In the genomic region with DNA sequence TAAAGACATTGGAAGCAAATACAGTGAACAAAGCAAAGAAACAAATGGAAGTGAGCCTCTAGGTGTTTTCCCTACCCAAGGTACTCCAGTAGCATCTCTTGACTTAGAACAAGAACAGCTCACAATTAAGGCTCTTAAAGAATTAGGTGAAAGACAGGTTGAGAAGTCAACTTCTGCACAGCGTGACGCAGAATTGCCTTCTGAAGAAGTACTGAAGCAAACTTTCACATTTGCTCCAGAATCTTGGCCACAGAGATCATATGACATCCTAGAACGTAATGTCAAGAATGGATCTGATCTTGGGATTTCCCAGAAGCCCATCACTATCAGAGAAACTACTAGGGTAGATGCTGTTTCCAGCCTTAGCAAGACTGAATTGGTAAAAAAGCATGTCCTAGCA, we compare ENCODE assay signal across 26 cellular contexts.
"Had no signal": no experiment of that assay in that cellular context is flagged by ENCODE, and none has a peak within 500 bp of the region (broad histone marks: within the 10 kb centered on the region; RNA-seq: fewer than 3 reads in every experiment).

No MANE protein-coding gene starts in this region.

- H3K9me3 ChIP-seq: left ventricle myocardium inferior, ovary, right atrium auricular region, right lobe of liver, testis, thyroid gland, transverse colon, upper lobe of right lung had no signal

- H3K4me1 ChIP-seq: left ventricle myocardium inferior, right atrium auricular region, right lobe of liver, testis, transverse colon, upper lobe of right lung had no signal

- H3K27me3 ChIP-seq: ovary, right atrium auricular region, right lobe of liver, testis, thyroid gland, transverse colon, upper lobe of right lung had no signal

- H3K4me2 ChIP-seq: smooth muscle cell had no signal

- H3K36me3 Mint-ChIP-seq: stimulated activated memory B cell treated with anti-CD40 and anti-IgM and Interleukin-4, amounts not matched to agents 10 μg/mL and 1 μg/mL and 100 μg/mL, for 72 hours had no signal

- H3K27ac Mint-ChIP-seq: memory B cell; naive thymus-derived CD8-positive, alpha-beta T cell; nephron; progenitor cell of endocrine pancreas; stimulated activated memory B cell treated with anti-CD40 and anti-IgM and Interleukin-4, amounts not matched to agents 10 μg/mL and 1 μg/mL and 100 μg/mL, for 72 hours had no signal

- FAIRE-seq: urothelium cell line had no signal

- H3K4me3 ChIP-seq: left ventricle myocardium inferior, lung, ovary, right atrium auricular region, right lobe of liver, smooth muscle cell, testis, thyroid gland, transverse colon, upper lobe of right lung had no signal

- H3K36me3 ChIP-seq: left ventricle myocardium inferior, ovary, right atrium auricular region, right lobe of liver, thyroid gland, transverse colon, upper lobe of right lung had no signal

- ATAC-seq: naive thymus-derived CD8-positive, alpha-beta T cell; right lobe of liver; stimulated activated memory B cell treated with anti-CD40 and anti-IgM and Interleukin-4, amounts not matched to agents 10 μg/mL and 1 μg/mL and 100 μg/mL, for 72 hours; stimulated activated naive CD8-positive, alpha-beta T cell treated with anti-CD3 and anti-CD28 coated beads, Interleukin-15, amount 100 ng/mL, for 72 hours; upper lobe of right lung had no signal

- H3K4me1 Mint-ChIP-seq: memory B cell; nephron; neural crest cell; stimulated activated memory B cell treated with anti-CD40 and anti-IgM and Interleukin-4, amounts not matched to agents 10 μg/mL and 1 μg/mL and 100 μg/mL, for 72 hours; stimulated activated naive CD8-positive, alpha-beta T cell treated with anti-CD3 and anti-CD28 coated beads, Interleukin-15, amount 100 ng/mL, for 72 hours had no signal

- H3K27ac ChIP-seq: left ventricle myocardium inferior, ovary, right atrium auricular region, right lobe of liver, testis, transverse colon, upper lobe of right lung had no signal

- H3K27me3 Mint-ChIP-seq: memory B cell; naive thymus-derived CD8-positive, alpha-beta T cell; progenitor cell of endocrine pancreas; stimulated activated memory B cell treated with anti-CD40 and anti-IgM and Interleukin-4, amounts not matched to agents 10 μg/mL and 1 μg/mL and 100 μg/mL, for 72 hours; stimulated activated naive CD8-positive, alpha-beta T cell treated with anti-CD3 and anti-CD28 coated beads, Interleukin-15, amount 100 ng/mL, for 72 hours had no signal

- DNase-seq: head of caudate nucleus; hippocampal formation; left ventricle myocardium inferior; naive thymus-derived CD8-positive, alpha-beta T cell; occipital lobe; ovary; right lobe of liver; stimulated activated CD4-positive, alpha-beta T cell treated with anti-CD3 and anti-CD28 coated beads, Interleukin-1b, Interleukin-23, amount 100 ng/mL, for 48 hours; stimulated activated CD4-positive, alpha-beta T cell treated with anti-CD3 and anti-CD28 coated beads, Interleukin-2, amount 100 ng/mL, for 48 hours; stimulated activated CD4-positive, alpha-beta T cell treated with anti-CD3 and anti-CD28 coated beads, Interleukin-4, amount 100 ng/mL, for 4 hours; stimulated activated CD8-positive, alpha-beta memory T cell treated with anti-CD3 and anti-CD28 coated beads, Interleukin-4, amount 100 ng/mL, for 48 hours; stimulated activated naive CD4-positive, alpha-beta T cell treated with Interleukin-2 at 50 U/mL for 16 hours; stimulated activated naive CD8-positive, alpha-beta T cell treated with anti-CD3 and anti-CD28 coated beads, Interleukin-15, amount 100 ng/mL, for 72 hours; testis; transverse colon; upper lobe of right lung had no signal

- H3K4me3 Mint-ChIP-seq: memory B cell; naive thymus-derived CD8-positive, alpha-beta T cell; nephron; neural crest cell; stimulated activated memory B cell treated with anti-CD40 and anti-IgM and Interleukin-4, amounts not matched to agents 10 μg/mL and 1 μg/mL and 100 μg/mL, for 72 hours; stimulated activated naive CD8-positive, alpha-beta T cell treated with anti-CD3 and anti-CD28 coated beads, Interleukin-15, amount 100 ng/mL, for 72 hours had no signal
